1 cellular context compared by ENCODE assay signal in the genomic region with DNA sequence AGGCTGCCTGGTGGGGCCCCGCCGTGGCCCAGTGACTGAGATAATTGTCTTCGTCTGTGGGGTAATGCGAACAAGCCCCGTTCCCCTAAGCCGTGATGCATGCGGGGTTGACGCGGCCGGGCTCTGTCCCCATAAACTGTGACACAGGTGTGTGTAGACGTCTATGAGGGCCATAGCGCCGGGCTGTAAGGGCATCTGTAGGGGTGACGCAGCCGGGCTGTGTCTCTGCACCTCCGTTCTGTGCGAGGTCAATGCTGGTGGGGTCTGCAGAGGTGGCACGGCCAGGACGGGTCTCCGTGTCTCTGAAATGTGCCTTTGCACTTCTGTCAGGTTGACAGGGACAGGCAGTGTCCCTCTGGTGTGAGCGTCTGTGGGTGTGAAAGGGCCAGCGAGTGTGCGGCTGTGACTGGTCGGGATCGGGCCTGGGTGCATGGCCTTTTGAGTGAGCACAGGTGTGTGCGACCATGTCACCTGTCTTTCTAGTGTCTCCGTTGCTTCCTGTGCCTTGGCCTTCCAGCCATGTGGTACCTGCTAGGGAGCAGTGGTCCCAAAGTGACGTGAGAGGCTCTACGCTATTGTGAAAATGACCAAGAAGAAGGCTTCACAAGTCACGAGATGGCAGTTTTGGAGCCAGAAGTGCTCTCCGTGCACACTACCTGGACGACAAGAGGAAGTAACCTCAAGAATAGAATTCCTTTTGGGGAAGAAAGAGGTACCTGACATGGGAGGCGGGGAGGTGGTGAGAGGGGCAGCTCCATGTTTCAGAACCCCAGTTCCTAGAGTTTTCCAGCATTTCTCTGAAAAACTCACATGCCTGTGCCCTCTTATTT.
A peak's percentile ranks its signal among the peaks of the same experiment; 100 is the strongest.
TF ChIP-seq lines count a peak whose summit lies in the region.

No MANE protein-coding gene starts in this region.

TF ChIP-seq in H1, 55 proteins besides CTCF, POLR2A, EP300 and RAD21:
- TF ChIP-seq SAP30 (IDR thresholded peaks at IDR 0.05; ENCODE audit: insufficient read depth, insufficient replicate concordance, low read length) (peak; percentile 42), EZH2 (IDR thresholded peaks at IDR 0.05; ENCODE audit: low read depth, low read length, severe bottlenecking) (no peak), PHF8 (conservative IDR thresholded peaks at IDR 0.05; ENCODE audit: low read depth, low read length) (peak; percentile 21; the same call in 1 of the 2 replicates)
